ENCODE assay signal across 1 cellular context in genomic region chr20:2446845-2447244, GRCh38.
TF ChIP-seq lines count a peak whose summit lies in the region.

No MANE protein-coding gene starts in this region.

TF ChIP-seq in K562, 482 proteins besides CTCF, POLR2A, EP300 and RAD21 (continued from another document):
- peak; percentile 42 for TF ChIP-seq PKNOX1 (IDR thresholded peaks at IDR 0.05)
- no peak for TF ChIP-seq ARNT (IDR thresholded peaks at IDR 0.05)
- no peak for TF ChIP-seq ZFP1 (CRISPR knock-in tag; IDR thresholded peaks at IDR 0.05)
- TF ChIP-seq PHF8 (IDR thresholded peaks at IDR 0.05; ENCODE audit: borderline replicate concordance, low read length), result no peak
- no peak for TF ChIP-seq POLR2G (IDR thresholded peaks at IDR 0.05; ENCODE audit: low read depth, low read length)
- no peak for TF ChIP-seq ZNF445 (CRISPR knock-in tag; IDR thresholded peaks at IDR 0.05; ENCODE audit: low read depth)
- no peak for TF ChIP-seq CREBBP (IDR thresholded peaks at IDR 0.05; ENCODE audit: low read depth, low read length)
- no peak for TF ChIP-seq CHD7 (IDR thresholded peaks at IDR 0.05; ENCODE audit: low read depth, low read length)
